Comparison of ENCODE assay signal across 8 cellular contexts in the genomic region with DNA sequence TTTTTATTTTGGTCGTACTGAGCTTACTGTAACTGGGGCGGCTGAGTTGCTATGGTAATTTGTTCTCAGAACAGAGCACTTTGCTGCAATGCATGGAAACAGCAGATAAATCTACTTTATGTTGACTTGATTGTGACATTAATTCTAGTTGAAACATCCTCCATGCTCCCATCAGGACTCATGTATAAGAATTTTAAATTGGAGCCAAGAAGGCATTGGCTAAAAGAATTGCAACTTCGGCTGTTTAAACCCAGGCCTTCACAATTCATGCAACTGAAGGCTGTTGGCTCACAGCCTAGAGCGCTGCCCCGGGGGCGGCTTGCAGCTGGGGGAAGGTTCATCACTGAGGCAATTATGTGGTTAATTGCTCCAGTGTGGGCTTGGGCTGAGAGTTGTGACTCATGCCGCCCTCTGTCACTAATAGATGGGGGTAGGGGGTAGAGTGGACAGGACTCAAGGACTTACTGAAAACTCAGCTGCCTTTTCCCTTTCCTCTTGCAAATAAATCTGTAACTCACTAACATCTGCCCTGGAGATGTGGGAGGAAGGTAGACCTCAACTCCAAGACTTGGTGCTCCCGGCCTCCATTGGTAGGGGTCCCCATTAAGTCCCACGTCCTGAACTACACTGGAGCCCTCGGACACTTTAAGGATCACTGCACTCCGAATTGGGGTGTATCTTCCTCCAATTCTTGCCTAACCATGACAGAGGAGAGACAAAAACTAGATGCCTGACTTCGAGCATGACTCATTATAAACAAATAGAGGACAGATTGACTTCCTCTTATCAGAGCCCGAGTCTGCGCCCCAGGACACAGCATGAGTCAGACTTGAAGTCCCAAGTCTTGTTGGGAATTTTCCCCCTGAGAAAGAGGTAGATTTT. TPM values are rescaled to one million over a fixed set of nuclear protein-coding genes. Genes with fewer than 3 reads are reported as not detected.
DNase-seq lines count a peak whose midpoint lies in the region; ATAC-seq and TF ChIP-seq lines count a peak whose summit lies in the region.

No MANE protein-coding gene starts in this region.

- H3K27me3 ChIP-seq in CD8-positive, alpha-beta memory T cell (ENCODE audit: insufficient read depth, low read length, poor library complexity, severe bottlenecking) = no peaks in the 10 kb centered on the region
- H3K27me3 ChIP-seq in hepatocyte = no peaks in the 10 kb centered on the region

- H3K36me3 ChIP-seq in CD8-positive, alpha-beta memory T cell (ENCODE audit: insufficient read depth, low read length) = no peaks in the 10 kb centered on the region
- no peaks in the 10 kb centered on the region for H3K36me3 ChIP-seq in hepatocyte (replicated peaks; ENCODE audit: insufficient read depth, low read depth)

- no peak for TF ChIP-seq CTCF in hepatocyte (IDR thresholded peaks at IDR 0.05; ENCODE audit: poor library complexity)

- peaks cover 9 to 25% of the 10 kb centered on the region in 2 donors for H3K27me3 Mint-ChIP-seq in CD8-positive, alpha-beta memory T cell

- peaks cover 0 to 2% (median 0%) of the 10 kb centered on the region in 3 donors for H3K36me3 Mint-ChIP-seq in CD8-positive, alpha-beta memory T cell

- peak overlapping the region; percentile 25 to 88 (median 78) for H3K4me3 Mint-ChIP-seq in CD8-positive, alpha-beta memory T cell

- no peak overlapping the region for H3K27ac ChIP-seq in CD8-positive, alpha-beta memory T cell (ENCODE audit: low read depth, low read length)
- H3K27ac ChIP-seq in angular gyrus (ENCODE audit: low read depth, low read length) (peak overlapping the region; percentile 53), hepatocyte (peak overlapping the region; percentile 92), skin epidermis (peak overlapping the region in 20 of 21 experiments; percentile 61 to 88 (median 78))

- no peaks in the 10 kb centered on the region for H3K79me2 ChIP-seq in hepatocyte

- no peaks in the 10 kb centered on the region for H3K4me1 ChIP-seq in CD8-positive, alpha-beta memory T cell (ENCODE audit: insufficient read depth, low read length)
- H3K4me1 ChIP-seq in hepatocyte (ENCODE audit: insufficient read depth) = peaks cover 13% of the 10 kb centered on the region

- H4K20me1 ChIP-seq in hepatocyte (ENCODE audit: insufficient read depth, poor library complexity, severe bottlenecking) = no peaks in the 10 kb centered on the region

- peak; percentile 81 for ATAC-seq in GM18907 (IDR thresholded peaks at IDR 0.05; ENCODE audit: unreplicated experiment)
- peak; percentile 71 for ATAC-seq in HG03108 (IDR thresholded peaks at IDR 0.05; ENCODE audit: unreplicated experiment)

- peak overlapping the region; percentile 64 for H3K4me2 ChIP-seq in hepatocyte

- H2AFZ ChIP-seq in hepatocyte = no peak overlapping the region

- H3K9me3 ChIP-seq in CD8-positive, alpha-beta memory T cell (ENCODE audit: low read length) = no peaks in the 10 kb centered on the region
- H3K9me3 ChIP-seq in hepatocyte (ENCODE audit: low read depth) = no peaks in the 10 kb centered on the region

- POLR2A ChIA-PET in CD8-positive, alpha-beta memory T cell (lab: Charles Lee) = no interaction called here

- H3K4me3 ChIP-seq in CD8-positive, alpha-beta memory T cell (ENCODE audit: low read length) = peak overlapping the region; percentile 26
- H3K4me3 ChIP-seq in hepatocyte (no peak overlapping the region), skin epidermis (peak overlapping the region in 5 of 7 experiments; percentile 1 to 29 (median 14))

- peak overlapping the region in 4 of 8 donors; percentile 20 to 85 (median 44) for H3K27ac Mint-ChIP-seq in CD8-positive, alpha-beta memory T cell

- peaks cover 13 to 25% (median 25%) of the 10 kb centered on the region in 3 donors for H3K4me1 Mint-ChIP-seq in CD8-positive, alpha-beta memory T cell

- H3K9me2 ChIP-seq in hepatocyte (replicated peaks; ENCODE audit: insufficient read depth) = no peaks in the 10 kb centered on the region

- CTCF ChIA-PET in CD8-positive, alpha-beta memory T cell (lab: Charles Lee) = no interaction called here

- 41% methylated on average over 14 of the region's 14 CpGs for WGBS in hepatocyte (ENCODE audit: low lambda C conversion rate, missing lambda C conversion rate)

- no peak for DNase-seq in CD8-positive, alpha-beta memory T cell
- DNase-seq in NCI-H510A (lab: John Stamatoyannopoulos, UW) (peak; percentile 27), hepatocyte (ENCODE audit: low spot score) (peak; percentile 84), D341Med (ENCODE audit: low spot score) (no peak)

- no peaks in the 10 kb centered on the region for H3K9me3 Mint-ChIP-seq in CD8-positive, alpha-beta memory T cell

RNA-seq across cellular contexts. Expression of a gene that starts 37.5 kb away (rescaled TPM):
- total RNA-seq in CD8-positive, alpha-beta memory T cell = 10 to 100 TPM; 13.1 to 15.6 TPM
- 21.6 TPM for polyA plus RNA-seq in CD8-positive, alpha-beta memory T cell
- total RNA-seq in hepatocyte = 10.4 and 14.5 TPM in 2 replicates
- 11.3 and 19.3 TPM in 2 replicates for polyA plus RNA-seq in hepatocyte

Comparison
In these comparisons a context has a peak if more than half of its experiments do, and no peak if none do; other contexts are left out.
1. DNase-seq: peak in NCI-H510A (single experiment) and hepatocyte (single experiment); none in CD8-positive, alpha-beta memory T cell (0 of 5) and D341Med (single experiment).